Comparison of ENCODE assay signal across 8 cellular contexts in the genomic region with DNA sequence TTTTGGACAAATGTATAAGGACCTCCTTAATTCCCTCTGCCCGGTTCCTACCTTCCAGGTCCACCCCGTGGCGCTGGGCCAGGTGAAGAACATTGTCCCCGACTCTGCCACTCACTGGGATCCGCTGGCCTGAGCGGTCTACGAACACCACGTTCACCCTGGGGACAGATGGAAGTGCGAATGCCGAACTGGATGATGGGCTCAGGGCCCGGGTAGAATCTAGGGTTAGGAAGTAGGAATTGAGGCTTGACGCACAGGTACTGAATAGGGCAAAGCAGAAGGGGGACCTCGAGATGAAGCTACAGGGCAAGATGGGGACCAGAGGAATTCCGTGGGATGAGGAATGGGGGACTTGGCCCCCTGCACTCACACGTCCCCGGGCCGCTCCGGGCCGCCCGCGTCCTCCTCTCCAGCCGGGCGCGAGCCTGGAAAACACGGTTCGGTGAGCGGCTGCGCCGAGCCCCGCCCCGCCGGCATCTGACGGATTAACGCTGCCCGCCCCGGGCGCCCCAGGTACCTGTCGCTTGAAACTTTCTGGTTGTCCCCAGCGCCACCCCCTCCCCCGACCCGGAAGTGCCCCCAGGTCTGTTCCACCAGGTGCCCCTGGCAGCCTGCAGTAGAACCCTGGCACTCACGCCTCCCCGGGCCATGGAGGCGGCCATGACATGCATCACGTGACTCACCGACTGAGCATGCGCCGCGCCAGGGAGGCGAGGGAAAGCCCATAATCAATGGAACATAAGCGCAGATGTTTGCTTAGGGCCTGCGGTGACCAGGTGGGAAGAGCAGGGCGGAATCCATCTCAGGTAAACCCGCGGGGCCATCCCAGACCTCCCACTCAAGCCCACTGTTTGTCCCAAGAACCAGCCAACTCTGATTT. TPM values are rescaled to one million over a fixed set of nuclear protein-coding genes. Genes with fewer than 3 reads are reported as not detected.
A peak's percentile ranks its signal among the peaks of the same experiment; 100 is the strongest.
DNase-seq lines count a peak whose midpoint lies in the region; ATAC-seq and TF ChIP-seq lines count a peak whose summit lies in the region.

A gene (minus strand): TSS at position 681 of the 880 bp plus-strand sequence. CDS start 19 bp downstream, at position 662.

- in situ Hi-C loops in GM13976 (cut with MboI; ENCODE audit: low sequenced_read_pairs, unreplicated experiment): no loop called here

- TF ChIP-seq CTCF in GM13976 (IDR thresholded peaks at IDR 0.05; ENCODE audit: borderline replicate concordance, control extremely low read depth, extremely low read depth, insufficient read depth, missing control alignments): no peak
- TF ChIP-seq CTCF in right lobe of liver (IDR thresholded peaks at IDR 0.05): no peak

- TF ChIP-seq POLR2A in right lobe of liver (IDR thresholded peaks at IDR 0.05): peak; percentile 27

- ATAC-seq in HG03439 (IDR thresholded peaks at IDR 0.05; ENCODE audit: unreplicated experiment) (peak; percentile 59), right lobe of liver (peak; percentile 85 to 93 (median 92)), GM19023 (IDR thresholded peaks at IDR 0.05; ENCODE audit: unreplicated experiment) (no peak)

- intact Hi-C loops in right lobe of liver (cut with DNase I): no loop called here

- no peaks in the 10 kb centered on the region for H3K27me3 ChIP-seq in right lobe of liver

- no peak within 1 kb of the TSS for H3K27ac ChIP-seq in right lobe of liver

- H3K9me3 ChIP-seq in right lobe of liver: no peaks in the 10 kb centered on the region

- peak within 1 kb of the TSS; percentile 80 to 90 (median 82) for H3K4me3 ChIP-seq in right lobe of liver

- peaks cover 0 to 34% (median 12%) of the 10 kb centered on the region in 4 donors for H3K36me3 ChIP-seq in right lobe of liver

- DNase-seq in GM13976 (ENCODE audit: low spot score): peak; percentile 96
- DNase-seq in NCI-H748 (lab: John Stamatoyannopoulos, UW; ENCODE audit: unreplicated experiment): peak; percentile 91
- DNase-seq in activated CD4-positive, alpha-beta T cell treated with anti-CD3 and anti-CD28 coated beads, Interleukin-2, amount 50 U/mL, for 4 hours: peak; percentile 94
- DNase-seq in dermis microvascular lymphatic vessel endothelial cell (ENCODE audit: low read depth in 2 of 2): peak; percentile 65 to 81
- DNase-seq in right lobe of liver: peak; percentile 91 to 94 (median 93)
- peak; percentile 95 for DNase-seq in stimulated activated CD4-positive, alpha-beta T cell treated with anti-CD3 and anti-CD28 coated beads, Interleukin-4, amount 100 ng/mL, for 1 hour

- peaks cover 0 to 6% (median 2%) of the 10 kb centered on the region in 4 donors for H3K4me1 ChIP-seq in right lobe of liver

- WGBS in right lobe of liver (ENCODE audit: insufficient coverage, low coverage, low lambda C conversion rate, missing lambda C conversion rate): under 1% methylated on average over 15 of the region's 55 CpGs

RNA-seq across cellular contexts. Expression of the gene that starts here (rescaled TPM):
- total RNA-seq in dermis microvascular lymphatic vessel endothelial cell: 14.6 and 15.4 TPM in 2 replicates
- total RNA-seq in right lobe of liver: 10 to 100 TPM in 4 of 6 experiments, 1 to 10 TPM in 2; 8.9 to 17.1 (median 10.7) TPM
